1 cellular context compared by ENCODE assay signal in the genomic region with DNA sequence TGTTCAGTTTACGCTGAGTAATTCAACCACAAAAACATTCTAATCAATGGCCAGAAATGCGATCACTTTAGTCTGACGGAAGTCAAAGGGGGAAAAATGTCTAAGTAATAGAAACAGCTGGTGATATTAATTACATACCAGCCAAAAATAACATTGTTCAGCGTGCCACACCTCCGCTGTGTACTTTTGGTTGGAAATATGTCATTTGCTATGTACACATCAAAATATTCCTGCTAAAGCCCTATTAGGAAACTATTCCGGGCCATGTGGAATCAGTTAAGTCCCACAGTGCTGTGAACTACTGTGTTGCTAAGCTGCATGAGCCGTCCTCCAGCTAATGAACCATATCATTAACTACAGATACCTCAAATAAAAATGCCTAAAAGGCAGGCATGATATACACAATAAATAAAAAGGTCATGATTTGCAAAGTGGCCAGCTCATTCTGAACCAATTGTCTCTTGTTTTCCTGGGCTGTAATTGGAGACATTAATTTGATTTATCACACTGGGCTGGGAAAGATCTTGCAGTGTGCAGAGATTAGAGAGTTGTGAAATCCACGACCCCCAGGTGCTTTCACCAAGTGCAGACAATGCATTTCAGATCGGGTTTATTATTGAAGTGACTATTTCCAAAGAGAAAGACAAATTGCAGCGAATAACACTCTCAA.
TF ChIP-seq lines count a peak whose summit lies in the region.

No MANE protein-coding gene starts in this region.

TF ChIP-seq in HEK293, 187 proteins besides CTCF, POLR2A, EP300 and RAD21 (continued from another document):
- TF ChIP-seq, protein P1, sequence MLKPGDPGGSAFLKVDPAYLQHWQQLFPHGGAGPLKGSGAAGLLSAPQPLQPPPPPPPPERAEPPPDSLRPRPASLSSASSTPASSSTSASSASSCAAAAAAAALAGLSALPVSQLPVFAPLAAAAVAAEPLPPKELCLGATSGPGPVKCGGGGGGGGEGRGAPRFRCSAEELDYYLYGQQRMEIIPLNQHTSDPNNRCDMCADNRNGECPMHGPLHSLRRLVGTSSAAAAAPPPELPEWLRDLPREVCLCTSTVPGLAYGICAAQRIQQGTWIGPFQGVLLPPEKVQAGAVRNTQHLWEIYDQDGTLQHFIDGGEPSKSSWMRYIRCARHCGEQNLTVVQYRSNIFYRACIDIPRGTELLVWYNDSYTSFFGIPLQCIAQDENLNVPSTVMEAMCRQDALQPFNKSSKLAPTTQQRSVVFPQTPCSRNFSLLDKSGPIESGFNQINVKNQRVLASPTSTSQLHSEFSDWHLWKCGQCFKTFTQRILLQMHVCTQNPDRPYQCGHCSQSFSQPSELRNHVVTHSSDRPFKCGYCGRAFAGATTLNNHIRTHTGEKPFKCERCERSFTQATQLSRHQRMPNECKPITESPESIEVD (tag by site-specific recombination; IDR thresholded peaks at IDR 0.05), result peak; percentile 56
